ENCODE assay signal across 21 cellular contexts in the genomic region with DNA sequence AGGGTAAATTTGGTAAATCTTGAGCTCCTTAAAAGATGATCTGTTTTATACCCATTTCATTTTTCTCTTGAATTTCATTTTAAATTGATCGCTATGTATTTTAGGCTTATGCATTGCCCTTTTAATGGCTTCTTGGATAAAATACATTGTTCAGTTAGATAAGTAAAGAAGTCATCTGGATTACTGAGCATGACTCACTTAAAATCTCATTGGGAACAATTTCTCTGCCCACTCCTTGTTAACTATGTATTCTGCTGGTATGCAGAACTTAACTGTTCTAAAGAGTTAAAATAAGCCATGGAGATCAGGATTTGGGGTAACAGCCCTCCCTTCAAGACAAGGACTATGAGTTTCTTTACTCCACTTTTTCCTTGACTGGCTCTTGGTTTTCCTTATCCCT.
DNase-seq lines count a peak whose midpoint lies in the region; ATAC-seq and TF ChIP-seq lines count a peak whose summit lies in the region.
"Had no signal": no experiment of that assay in that cellular context is flagged by ENCODE, and none has a peak within 500 bp of the region (broad histone marks: within the 10 kb centered on the region; RNA-seq: fewer than 3 reads in every experiment).

No MANE protein-coding gene starts in this region.

- H3K36me3 ChIP-seq in A673 (ENCODE audit: insufficient read depth, low read length, poor library complexity, severe bottlenecking), result no peaks in the 10 kb centered on the region

- ATAC-seq in foreskin keratinocyte, result peak; percentile 32
- ATAC-seq in HG02852 (IDR thresholded peaks at IDR 0.05; ENCODE audit: unreplicated experiment), result no peak
- ATAC-seq in HG03025 (IDR thresholded peaks at IDR 0.05; ENCODE audit: low FRiP score, unreplicated experiment), result no peak
- ATAC-seq: GM12878, Right ventricle myocardium inferior had no signal

- DNase-seq in A673 (ENCODE audit: low spot score) (peak; percentile 43), LHCN-M2 (ENCODE audit: low read depth) (peak; percentile 59), astrocyte of the hippocampus (ENCODE audit: low read depth, low spot score) (peak; percentile 30), foreskin keratinocyte (no peak), COR-L47 (lab: John Stamatoyannopoulos, UW) (no peak), NCI-H187 (lab: John Stamatoyannopoulos, UW) (no peak)
- DNase-seq: C1 segment of cervical spinal cord, DMS153, H9, MM.1S, NCI-H1105, NCI-H187 treated with DMSO at 0.1 percent for 48 hours, NCI-H446, PC-9 had no signal

- intact Hi-C loops in A673 (cut with micrococcal nuclease; ENCODE audit: unreplicated experiment), result no loop called here

- H3K9me3 ChIP-seq in A673 (ENCODE audit: low read depth, low read length, poor library complexity, severe bottlenecking), result no peaks in the 10 kb centered on the region

- CTCF ChIA-PET in A673 (lab: Charles Lee), result interaction anchor here (0.7 kb wide), 1 partner anchor 595 kb away, joined by 4 read pairs; no protein-coding TSS in a partner anchor

- POLR2A ChIA-PET in A673 (lab: Charles Lee; ENCODE audit: low non-redundant PET), result no interaction called here

- BruUV-seq in A673 (replicated peaks; lab: Mats Ljungman, UMichigan), result no TSS peak

- peaks cover 46% of the 10 kb centered on the region for H3K4me1 ChIP-seq in A673 (ENCODE audit: insufficient read depth, low read length, poor library complexity, severe bottlenecking)
- no peaks in the 10 kb centered on the region for H3K4me1 ChIP-seq in foreskin keratinocyte

- H3K27ac ChIP-seq in A673 (ENCODE audit: low read depth, low read length, poor library complexity, severe bottlenecking) (no peak overlapping the region), foreskin keratinocyte (no peak overlapping the region)
- H3K27ac ChIP-seq: 22Rv1, KMS-11, PC-9, SK-N-MC had no signal

- H3K27me3 ChIP-seq in A673 (replicated peaks; ENCODE audit: insufficient read depth, low read depth, low read length, poor library complexity) (no peaks in the 10 kb centered on the region), foreskin keratinocyte (no peaks in the 10 kb centered on the region)

- no peak overlapping the region for H3K4me3 ChIP-seq in A673 (ENCODE audit: low read depth, low read length, poor library complexity, severe bottlenecking)
- H3K4me3 ChIP-seq: GM12878, PC-9, SK-N-MC had no signal

- no peak for TF ChIP-seq CTCF in A673 (conservative IDR thresholded peaks at IDR 0.05; ENCODE audit: low read depth, low read length)
- no peak for TF ChIP-seq CTCF in foreskin keratinocyte (conservative IDR thresholded peaks at IDR 0.05)

Comparison
In these comparisons a context has a peak if more than half of its experiments do, and no peak if none do; other contexts are left out.
1. DNase-seq: peak in A673 (single experiment), LHCN-M2 (single experiment) and astrocyte of the hippocampus (single experiment); none in foreskin keratinocyte (0 of 2), COR-L47 (single experiment) and NCI-H187 (0 of 2).